In the genomic region with DNA sequence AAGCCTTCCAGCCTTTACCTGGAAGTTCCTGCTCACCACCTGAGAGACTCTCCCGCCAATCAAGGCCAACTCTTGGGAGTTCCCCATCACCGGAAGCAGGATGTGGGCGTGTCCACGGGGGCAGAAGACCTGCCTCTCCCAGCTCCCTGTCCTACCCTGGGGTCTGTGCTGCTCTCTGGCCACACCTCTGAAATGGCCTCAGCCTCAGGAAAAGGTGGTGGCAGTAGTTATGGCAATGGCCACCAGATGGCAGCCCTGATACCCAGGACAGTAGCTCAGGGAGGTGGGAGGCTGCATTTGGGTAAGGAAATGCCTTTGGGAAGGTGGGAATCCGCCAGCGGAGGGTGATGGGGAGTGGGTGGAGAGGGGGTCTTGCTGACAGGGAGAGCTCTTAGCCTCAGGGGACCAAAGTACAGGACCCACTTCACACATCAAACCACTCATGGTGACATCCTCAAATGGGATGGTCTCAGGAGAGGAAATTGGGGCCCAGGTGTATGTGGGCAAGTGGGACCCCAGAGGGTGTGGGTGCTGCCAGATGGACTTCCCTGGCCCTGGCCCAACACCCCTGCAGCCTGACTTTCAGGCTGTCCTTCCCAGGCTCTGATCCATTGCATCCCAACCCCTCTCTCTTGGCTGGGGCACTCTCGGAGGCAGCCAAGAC, we compare ENCODE assay signal across 8 cellular contexts. TPM values are rescaled to one million over a fixed set of nuclear protein-coding genes. Genes with fewer than 3 reads are reported as not detected.
DNase-seq lines count a peak whose midpoint lies in the region; ATAC-seq and TF ChIP-seq lines count a peak whose summit lies in the region.

No MANE protein-coding gene starts in this region.

- TF ChIP-seq CTCF in colonic mucosa (IDR thresholded peaks at IDR 0.05), result peak; percentile 74
- peak; percentile 76 to 86 (median 80) for TF ChIP-seq CTCF in right lobe of liver (IDR thresholded peaks at IDR 0.05)

- no peak for TF ChIP-seq POLR2A in right lobe of liver (IDR thresholded peaks at IDR 0.05)

- POLR2A ChIA-PET in activated CD4-positive, alpha-beta T cell treated with anti-CD3 and anti-CD28 coated beads for 36 hours (lab: Charles Lee), result interaction anchor here (1.6 kb wide), 1 partner anchor 46 kb away, joined by 4 read pairs; no protein-coding TSS in a partner anchor

- H3K36me3 Mint-ChIP-seq in activated CD4-positive, alpha-beta T cell treated with anti-CD3 and anti-CD28 coated beads for 36 hours (ENCODE audit: low read depth), result no peaks in the 10 kb centered on the region

- no peak overlapping the region for H3K27ac Mint-ChIP-seq in activated CD4-positive, alpha-beta T cell treated with anti-CD3 and anti-CD28 coated beads for 36 hours

- H3K27ac ChIP-seq in colonic mucosa (no peak overlapping the region), right lobe of liver (no peak overlapping the region)

- no peak overlapping the region for H3K4me3 Mint-ChIP-seq in activated CD4-positive, alpha-beta T cell treated with anti-CD3 and anti-CD28 coated beads for 36 hours

- intact Hi-C loops in activated CD4-positive, alpha-beta T cell treated with anti-CD3 and anti-CD28 coated beads for 36 hours (cut with DNase I, micrococcal nuclease), result loop anchor here (1.0 kb wide), 1 partner anchor 47 kb away; no protein-coding TSS in a partner anchor
- intact Hi-C loops in colonic mucosa (cut with DNase I) (loop anchor here (2.0 kb wide), 1 partner anchor 47 kb away; no protein-coding TSS in a partner anchor), right lobe of liver (cut with DNase I) (loop anchor here (5.0 kb wide), 1 partner anchor 47 kb away; no protein-coding TSS in a partner anchor)

- H3K9me3 ChIP-seq in colonic mucosa, result no peaks in the 10 kb centered on the region
- H3K9me3 ChIP-seq in right lobe of liver, result no peaks in the 10 kb centered on the region

- no peaks in the 10 kb centered on the region for H3K4me1 Mint-ChIP-seq in activated CD4-positive, alpha-beta T cell treated with anti-CD3 and anti-CD28 coated beads for 36 hours

- H3K4me1 ChIP-seq in colonic mucosa (no peaks in the 10 kb centered on the region), right lobe of liver (peaks cover 0 to 4% (median 0%) of the 10 kb centered on the region in 4 donors)

- no peak overlapping the region for H3K9ac ChIP-seq in colonic mucosa (ENCODE audit: low read depth in 2 of 2, low read length in 2 of 2)

- ATAC-seq in HG02763 (IDR thresholded peaks at IDR 0.05; ENCODE audit: unreplicated experiment), result peak; percentile 44
- peak; percentile 100 for ATAC-seq in activated CD4-positive, alpha-beta T cell treated with anti-CD3 and anti-CD28 coated beads for 36 hours
- peak; percentile 85 to 94 (median 88) for ATAC-seq in right lobe of liver

- WGBS in right lobe of liver (ENCODE audit: insufficient coverage, low coverage, low lambda C conversion rate, missing lambda C conversion rate), result 30% methylated on average over 4 of the region's 7 CpGs

- no peaks in the 10 kb centered on the region for H3K36me3 ChIP-seq in colonic mucosa
- no peaks in the 10 kb centered on the region for H3K36me3 ChIP-seq in right lobe of liver

- DNase-seq in GM04504 (ENCODE audit: low read depth), result peak; percentile 24
- peak; percentile 38 for DNase-seq in NCI-H2171 treated with DMSO at 0.1 percent for 48 hours (lab: John Stamatoyannopoulos, UW)
- peak; percentile 86 for DNase-seq in activated CD4-positive, alpha-beta T cell treated with anti-CD3 and anti-CD28 coated beads for 36 hours
- DNase-seq in colonic mucosa, result peak; percentile 92
- peak; percentile 62 to 74 (median 74) for DNase-seq in right lobe of liver
- peak; percentile 36 for DNase-seq in stimulated activated CD8-positive, alpha-beta memory T cell treated with anti-CD3 and anti-CD28 coated beads, Interleukin-12 subunit alpha, Interleukin-12 subunit beta, amount 100 ng/mL, for 4 hours (ENCODE audit: low read depth)
- DNase-seq in cerebellar nuclear complex (lab: John Stamatoyannopoulos, UW), result no peak

- peaks cover 27% of the 10 kb centered on the region for H3K27me3 Mint-ChIP-seq in activated CD4-positive, alpha-beta T cell treated with anti-CD3 and anti-CD28 coated beads for 36 hours

- H3K27me3 ChIP-seq in colonic mucosa (no peaks in the 10 kb centered on the region), right lobe of liver (no peaks in the 10 kb centered on the region)

- CTCF ChIA-PET in activated CD4-positive, alpha-beta T cell treated with anti-CD3 and anti-CD28 coated beads for 36 hours (lab: Charles Lee), result interaction anchor here (0.5 to 11.9 kb wide), 36 partner anchors 8 to 571 kb away, joined by 3 to 298 read pairs (median 4); a partner anchor contains a TSS

- no peaks in the 10 kb centered on the region for H3K9me3 Mint-ChIP-seq in activated CD4-positive, alpha-beta T cell treated with anti-CD3 and anti-CD28 coated beads for 36 hours (ENCODE audit: low read depth)

- H3K4me3 ChIP-seq in colonic mucosa (no peak overlapping the region), right lobe of liver (no peak overlapping the region)

RNA-seq across cellular contexts. Expression of a gene that starts 33.9 kb away (rescaled TPM):
- under 1 TPM; 0.47 to 0.57 TPM for total RNA-seq in activated CD4-positive, alpha-beta T cell treated with anti-CD3 and anti-CD28 coated beads for 36 hours
- 10 to 100 TPM; 11.5 to 32.4 TPM for total RNA-seq in colonic mucosa
- total RNA-seq in right lobe of liver, result 1 to 10 TPM in 1 of 6 experiments, under 1 TPM in 5; 0.22 to 1.1 (median 0.57) TPM

RNA-seq across cellular contexts. Expression of a gene that starts 35.4 kb away (rescaled TPM):
- not detected for total RNA-seq in activated CD4-positive, alpha-beta T cell treated with anti-CD3 and anti-CD28 coated beads for 36 hours
- total RNA-seq in colonic mucosa (under 1 TPM; 0.21 to 0.52 TPM), right lobe of liver (under 1 TPM; 0.12 to 0.60 (median 0.27) TPM)

Comparison
In these comparisons a context has a peak if more than half of its experiments do, and no peak if none do; other contexts are left out.
1. DNase-seq: peak in GM04504 (single experiment), NCI-H2171 treated with DMSO at 0.1 percent for 48 hours (single experiment), activated CD4-positive, alpha-beta T cell treated with anti-CD3 and anti-CD28 coated beads for 36 hours (single experiment), colonic mucosa (single experiment), right lobe of liver (3 of 3) and stimulated activated CD8-positive, alpha-beta memory T cell treated with anti-CD3 and anti-CD28 coated beads, Interleukin-12 subunit alpha, Interleukin-12 subunit beta, amount 100 ng/mL, for 4 hours (single experiment); none in cerebellar nuclear complex (0 of 2).
2. ATAC-seq: peak in every context shown above with its lines; median percentile 100 in activated CD4-positive, alpha-beta T cell treated with anti-CD3 and anti-CD28 coated beads for 36 hours; 88 in right lobe of liver; 44 in HG02763.
3. RNA of a gene that starts 33.9 kb away (total RNA-seq): 11.5 to 32.4 TPM in colonic mucosa; 0.22 to 1.1 TPM in right lobe of liver and 0.47 to 0.57 TPM in activated CD4-positive, alpha-beta T cell treated with anti-CD3 and anti-CD28 coated beads for 36 hours; every median in the first group is over 4 times any median in the second.